Comparison of ENCODE assay signal across 1 cellular context in genomic region chr13:60163525-60164471, GRCh38.
TF ChIP-seq lines count a peak whose summit lies in the region.

TSS of gene DIAPH3 (minus strand) at chr13:60163928. CDS start at chr13:60163766, 162 bp downstream.

TF ChIP-seq in SK-N-SH, 30 proteins besides CTCF, POLR2A, EP300 and RAD21 (continued from another document):
- no peak for TF ChIP-seq REST (IDR thresholded peaks at IDR 0.05; ENCODE audit: low read depth, low read length)
- no peak for TF ChIP-seq SMC3 (IDR thresholded peaks at IDR 0.05; ENCODE audit: low read depth, low read length)
- TF ChIP-seq ELF1 (IDR thresholded peaks at IDR 0.05) = no peak; the same call in 1 of the 2 replicates
- no peak for TF ChIP-seq TCF12 (IDR thresholded peaks at IDR 0.05)
- TF ChIP-seq NRF1 (IDR thresholded peaks at IDR 0.05; ENCODE audit: low read depth, low read length) = no peak
TF ChIP-seq in SK-N-SH: peak in this region for 11.
